In the genomic region with DNA sequence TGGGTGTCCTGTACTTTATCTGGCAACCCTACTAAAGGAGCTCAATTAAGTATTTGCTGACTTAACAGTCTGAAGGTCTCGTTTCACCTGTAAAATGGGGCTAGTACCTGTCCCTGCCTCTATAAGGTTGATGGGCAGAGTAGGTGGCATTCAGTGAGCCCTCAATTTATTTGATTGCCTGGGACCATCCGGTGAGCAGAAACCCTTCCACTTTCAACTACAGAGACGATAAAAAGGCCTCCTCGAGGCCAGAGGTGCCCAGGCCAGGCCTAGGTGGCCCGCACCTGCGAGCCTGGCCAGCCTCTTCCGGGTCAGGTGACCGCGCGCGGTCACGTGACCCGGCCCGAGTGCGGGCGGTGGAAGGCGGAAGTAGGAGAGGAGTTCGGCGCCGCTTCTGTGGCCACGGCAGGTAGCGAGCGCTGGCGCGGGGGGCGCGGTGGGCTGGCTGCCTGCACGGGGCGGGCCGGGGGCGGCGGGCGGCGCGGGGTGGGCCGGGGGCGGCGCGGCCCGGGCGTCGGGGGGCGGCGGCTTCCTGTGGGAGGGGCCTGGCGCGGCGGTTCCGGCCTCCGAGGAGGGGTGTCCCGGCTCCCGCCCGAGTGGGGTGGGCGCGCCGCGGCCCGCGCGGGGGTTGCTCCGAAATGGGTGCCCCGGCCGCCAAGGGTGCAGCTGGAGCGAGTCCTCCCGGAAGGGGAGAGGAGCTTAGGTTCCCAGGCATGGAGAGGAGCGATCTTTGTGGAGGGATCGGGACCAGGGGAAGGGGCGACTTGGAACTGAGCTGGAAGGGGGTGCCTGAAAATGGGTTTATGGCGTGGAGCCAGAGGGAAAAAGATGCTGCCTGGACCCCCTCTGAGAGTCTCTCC, we compare ENCODE assay signal across 1 cellular context.
TF ChIP-seq lines count a peak whose summit lies in the region.

Gene WWP2, plus strand, starts transcription at position 350 of the 860 bp plus-strand sequence. CDS start 24,679 bp downstream, outside the sequence.

TF ChIP-seq in GM12878, 131 proteins besides CTCF, POLR2A, EP300 and RAD21 (continued from another document and continues in another):
- no peak for TF ChIP-seq RFX5 (IDR thresholded peaks at IDR 0.05; ENCODE audit: low read depth, low read length)
- no peak for TF ChIP-seq PKNOX1 (IDR thresholded peaks at IDR 0.05)
- TF ChIP-seq SREBF1 (IDR thresholded peaks at IDR 0.05; ENCODE audit: low read length) = no peak
- no peak for TF ChIP-seq PAX5 (IDR thresholded peaks at IDR 0.05; ENCODE audit: borderline replicate concordance, low read depth, low read length)
- TF ChIP-seq NR2C1 (IDR thresholded peaks at IDR 0.05) = peak; percentile 71
- peak; percentile 34; the same call in 1 of the 2 replicates for TF ChIP-seq RUNX3 (IDR thresholded peaks at IDR 0.05; ENCODE audit: low read length)
- TF ChIP-seq IRF5 (IDR thresholded peaks at IDR 0.05; ENCODE audit: borderline replicate concordance) = no peak
- no peak for TF ChIP-seq ZNF274 (IDR thresholded peaks at IDR 0.05; ENCODE audit: insufficient read depth, insufficient read length)
- TF ChIP-seq ZZZ3 (IDR thresholded peaks at IDR 0.05; ENCODE audit: control insufficient read depth, insufficient read length, low read depth) = no peak
- no peak for TF ChIP-seq PBX3 (IDR thresholded peaks at IDR 0.05; ENCODE audit: insufficient replicate concordance, low read depth, low read length)
- no peak for TF ChIP-seq HDAC2 (IDR thresholded peaks at IDR 0.05)
- TF ChIP-seq BCL3 (IDR thresholded peaks at IDR 0.05; ENCODE audit: borderline replicate concordance, insufficient read depth, low read depth, low read length, poor library complexity, severe bottlenecking) = no peak
- TF ChIP-seq CHD2 (IDR thresholded peaks at IDR 0.05; ENCODE audit: borderline replicate concordance, low read depth, low read length) = no peak
- TF ChIP-seq, protein P1, sequence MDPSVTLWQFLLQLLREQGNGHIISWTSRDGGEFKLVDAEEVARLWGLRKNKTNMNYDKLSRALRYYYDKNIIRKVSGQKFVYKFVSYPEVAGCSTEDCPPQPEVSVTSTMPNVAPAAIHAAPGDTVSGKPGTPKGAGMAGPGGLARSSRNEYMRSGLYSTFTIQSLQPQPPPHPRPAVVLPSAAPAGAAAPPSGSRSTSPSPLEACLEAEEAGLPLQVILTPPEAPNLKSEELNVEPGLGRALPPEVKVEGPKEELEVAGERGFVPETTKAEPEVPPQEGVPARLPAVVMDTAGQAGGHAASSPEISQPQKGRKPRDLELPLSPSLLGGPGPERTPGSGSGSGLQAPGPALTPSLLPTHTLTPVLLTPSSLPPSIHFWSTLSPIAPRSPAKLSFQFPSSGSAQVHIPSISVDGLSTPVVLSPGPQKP (IDR thresholded peaks at IDR 0.05; ENCODE audit: low read depth, low read length) = no peak; the same call in 1 of the 2 replicates
- no peak for TF ChIP-seq CEBPB (IDR thresholded peaks at IDR 0.05; ENCODE audit: borderline replicate concordance in 1 of 2, low read depth in 2 of 2, low read length in 2 of 2)
- no peak for TF ChIP-seq ASH2L (IDR thresholded peaks at IDR 0.05; ENCODE audit: borderline replicate concordance, low read depth)
- TF ChIP-seq, protein P2, sequence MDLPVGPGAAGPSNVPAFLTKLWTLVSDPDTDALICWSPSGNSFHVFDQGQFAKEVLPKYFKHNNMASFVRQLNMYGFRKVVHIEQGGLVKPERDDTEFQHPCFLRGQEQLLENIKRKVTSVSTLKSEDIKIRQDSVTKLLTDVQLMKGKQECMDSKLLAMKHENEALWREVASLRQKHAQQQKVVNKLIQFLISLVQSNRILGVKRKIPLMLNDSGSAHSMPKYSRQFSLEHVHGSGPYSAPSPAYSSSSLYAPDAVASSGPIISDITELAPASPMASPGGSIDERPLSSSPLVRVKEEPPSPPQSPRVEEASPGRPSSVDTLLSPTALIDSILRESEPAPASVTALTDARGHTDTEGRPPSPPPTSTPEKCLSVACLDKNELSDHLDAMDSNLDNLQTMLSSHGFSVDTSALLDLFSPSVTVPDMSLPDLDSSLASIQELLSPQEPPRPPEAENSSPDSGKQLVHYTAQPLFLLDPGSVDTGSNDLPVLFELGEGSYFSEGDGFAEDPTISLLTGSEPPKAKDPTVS (IDR thresholded peaks at IDR 0.05; ENCODE audit: low read depth, low read length) = no peak
- peak; percentile 49 for TF ChIP-seq BACH1 (IDR thresholded peaks at IDR 0.05; ENCODE audit: borderline replicate concordance)
- no peak for TF ChIP-seq CREB1 (IDR thresholded peaks at IDR 0.05; ENCODE audit: low read depth)
- no peak for TF ChIP-seq HDAC6 (IDR thresholded peaks at IDR 0.05; ENCODE audit: unreplicated experiment)
- TF ChIP-seq NFYA (IDR thresholded peaks at IDR 0.05; ENCODE audit: borderline replicate concordance, low read depth, low read length) = no peak
- TF ChIP-seq MLLT1 (IDR thresholded peaks at IDR 0.05) = no peak; the same call in 1 of the 2 replicates
- no peak for TF ChIP-seq SMC3 (IDR thresholded peaks at IDR 0.05; ENCODE audit: borderline replicate concordance, low read length)
- TF ChIP-seq, protein P3, sequence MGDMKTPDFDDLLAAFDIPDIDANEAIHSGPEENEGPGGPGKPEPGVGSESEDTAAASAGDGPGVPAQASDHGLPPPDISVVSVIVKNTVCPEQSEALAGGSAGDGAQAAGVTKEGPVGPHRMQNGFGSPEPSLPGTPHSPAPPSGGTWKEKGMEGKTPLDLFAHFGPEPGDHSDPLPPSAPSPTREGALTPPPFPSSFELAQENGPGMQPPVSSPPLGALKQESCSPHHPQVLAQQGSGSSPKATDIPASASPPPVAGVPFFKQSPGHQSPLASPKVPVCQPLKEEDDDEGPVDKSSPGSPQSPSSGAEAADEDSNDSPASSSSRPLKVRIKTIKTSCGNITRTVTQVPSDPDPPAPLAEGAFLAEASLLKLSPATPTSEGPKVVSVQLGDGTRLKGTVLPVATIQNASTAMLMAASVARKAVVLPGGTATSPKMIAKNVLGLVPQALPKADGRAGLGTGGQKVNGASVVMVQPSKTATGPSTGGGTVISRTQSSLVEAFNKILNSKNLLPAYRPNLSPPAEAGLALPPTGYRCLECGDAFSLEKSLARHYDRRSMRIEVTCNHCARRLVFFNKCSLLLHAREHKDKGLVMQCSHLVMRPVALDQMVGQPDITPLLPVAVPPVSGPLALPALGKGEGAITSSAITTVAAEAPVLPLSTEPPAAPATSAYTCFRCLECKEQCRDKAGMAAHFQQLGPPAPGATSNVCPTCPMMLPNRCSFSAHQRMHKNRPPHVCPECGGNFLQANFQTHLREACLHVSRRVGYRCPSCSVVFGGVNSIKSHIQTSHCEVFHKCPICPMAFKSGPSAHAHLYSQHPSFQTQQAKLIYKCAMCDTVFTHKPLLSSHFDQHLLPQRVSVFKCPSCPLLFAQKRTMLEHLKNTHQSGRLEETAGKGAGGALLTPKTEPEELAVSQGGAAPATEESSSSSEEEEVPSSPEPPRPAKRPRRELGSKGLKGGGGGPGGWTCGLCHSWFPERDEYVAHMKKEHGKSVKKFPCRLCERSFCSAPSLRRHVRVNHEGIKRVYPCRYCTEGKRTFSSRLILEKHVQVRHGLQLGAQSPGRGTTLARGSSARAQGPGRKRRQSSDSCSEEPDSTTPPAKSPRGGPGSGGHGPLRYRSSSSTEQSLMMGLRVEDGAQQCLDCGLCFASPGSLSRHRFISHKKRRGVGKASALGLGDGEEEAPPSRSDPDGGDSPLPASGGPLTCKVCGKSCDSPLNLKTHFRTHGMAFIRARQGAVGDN (IDR thresholded peaks at IDR 0.05) = peak; percentile 92
- TF ChIP-seq MYC (IDR thresholded peaks at IDR 0.05; ENCODE audit: insufficient read depth, insufficient read length, insufficient replicate concordance, low read length, severe bottlenecking) = no peak
- peak; percentile 54; the same call in 1 of the 2 replicates for TF ChIP-seq HCFC1 (IDR thresholded peaks at IDR 0.05; ENCODE audit: low read length)
- TF ChIP-seq BMI1 (IDR thresholded peaks at IDR 0.05; ENCODE audit: borderline replicate concordance) = no peak
- TF ChIP-seq, protein P4, sequence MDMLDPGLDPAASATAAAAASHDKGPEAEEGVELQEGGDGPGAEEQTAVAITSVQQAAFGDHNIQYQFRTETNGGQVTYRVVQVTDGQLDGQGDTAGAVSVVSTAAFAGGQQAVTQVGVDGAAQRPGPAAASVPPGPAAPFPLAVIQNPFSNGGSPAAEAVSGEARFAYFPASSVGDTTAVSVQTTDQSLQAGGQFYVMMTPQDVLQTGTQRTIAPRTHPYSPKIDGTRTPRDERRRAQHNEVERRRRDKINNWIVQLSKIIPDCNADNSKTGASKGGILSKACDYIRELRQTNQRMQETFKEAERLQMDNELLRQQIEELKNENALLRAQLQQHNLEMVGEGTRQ (IDR thresholded peaks at IDR 0.05; ENCODE audit: borderline replicate concordance, low read depth, low read length) = peak; percentile 96
- no peak for TF ChIP-seq CUX1 (IDR thresholded peaks at IDR 0.05; ENCODE audit: insufficient replicate concordance, low read depth, low read length)
- TF ChIP-seq MEF2B (IDR thresholded peaks at IDR 0.05; ENCODE audit: partially characterized antibody, poor library complexity, severe bottlenecking) = peak; percentile 22
- TF ChIP-seq RCOR1 (conservative IDR thresholded peaks at IDR 0.05; ENCODE audit: low read depth, low read length) = no peak
